Comparison of ENCODE assay signal across 1 cellular context in the genomic region with DNA sequence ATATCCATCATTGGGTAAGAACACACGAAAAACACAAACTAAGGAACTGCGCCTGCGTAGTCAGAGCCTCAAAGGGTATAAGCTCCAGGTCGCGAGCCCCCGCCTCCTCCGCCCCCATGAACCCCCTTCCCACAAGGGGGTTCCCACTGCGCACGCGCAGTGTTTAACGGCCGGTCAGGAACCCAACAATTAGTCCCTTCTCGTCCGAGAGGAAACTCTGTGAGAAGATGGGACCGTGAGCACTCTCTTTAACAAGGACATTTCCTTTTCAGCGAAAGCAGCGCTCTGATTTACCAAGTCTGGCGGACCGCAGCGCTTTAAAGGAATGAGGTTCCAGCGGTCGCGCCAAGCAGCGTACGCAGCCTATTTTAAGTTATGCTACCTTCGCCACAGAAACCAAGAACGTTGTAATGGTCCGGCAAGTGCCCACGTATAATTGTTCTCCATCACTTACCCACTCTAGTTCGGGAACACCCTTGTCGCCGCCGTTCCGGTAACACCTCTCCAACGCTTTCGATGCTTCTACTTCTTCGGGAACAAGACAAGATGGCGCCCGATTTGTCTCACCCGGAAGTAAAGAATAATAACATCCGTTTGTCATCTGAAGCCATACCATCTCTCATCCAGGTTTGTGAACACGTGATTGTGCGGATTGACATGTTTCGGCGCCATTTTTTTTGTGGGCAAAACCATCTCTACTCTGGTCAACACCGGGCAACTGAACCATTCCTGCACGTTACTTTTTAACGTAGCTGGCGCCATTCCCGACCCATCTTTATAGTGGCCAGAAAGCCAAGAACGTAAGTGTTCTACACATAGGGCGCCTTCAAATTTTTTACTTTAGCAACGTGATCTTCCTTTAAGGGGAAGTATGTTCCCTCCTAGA.
TF ChIP-seq lines count a peak whose summit lies in the region.

A gene with protein sequence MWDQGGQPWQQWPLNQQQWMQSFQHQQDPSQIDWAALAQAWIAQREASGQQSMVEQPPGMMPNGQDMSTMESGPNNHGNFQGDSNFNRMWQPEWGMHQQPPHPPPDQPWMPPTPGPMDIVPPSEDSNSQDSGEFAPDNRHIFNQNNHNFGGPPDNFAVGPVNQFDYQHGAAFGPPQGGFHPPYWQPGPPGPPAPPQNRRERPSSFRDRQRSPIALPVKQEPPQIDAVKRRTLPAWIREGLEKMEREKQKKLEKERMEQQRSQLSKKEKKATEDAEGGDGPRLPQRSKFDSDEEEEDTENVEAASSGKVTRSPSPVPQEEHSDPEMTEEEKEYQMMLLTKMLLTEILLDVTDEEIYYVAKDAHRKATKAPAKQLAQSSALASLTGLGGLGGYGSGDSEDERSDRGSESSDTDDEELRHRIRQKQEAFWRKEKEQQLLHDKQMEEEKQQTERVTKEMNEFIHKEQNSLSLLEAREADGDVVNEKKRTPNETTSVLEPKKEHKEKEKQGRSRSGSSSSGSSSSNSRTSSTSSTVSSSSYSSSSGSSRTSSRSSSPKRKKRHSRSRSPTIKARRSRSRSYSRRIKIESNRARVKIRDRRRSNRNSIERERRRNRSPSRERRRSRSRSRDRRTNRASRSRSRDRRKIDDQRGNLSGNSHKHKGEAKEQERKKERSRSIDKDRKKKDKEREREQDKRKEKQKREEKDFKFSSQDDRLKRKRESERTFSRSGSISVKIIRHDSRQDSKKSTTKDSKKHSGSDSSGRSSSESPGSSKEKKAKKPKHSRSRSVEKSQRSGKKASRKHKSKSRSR (minus strand): TSS at position 548 of the 886 bp plus-strand sequence. CDS start 10,649 bp downstream, outside the sequence.

TF ChIP-seq in K562, 482 proteins besides CTCF, POLR2A, EP300 and RAD21 (continued from another document and continues in another):
- no peak for TF ChIP-seq POU5F1 (IDR thresholded peaks at IDR 0.05; ENCODE audit: borderline replicate concordance, low read depth, low read length, partially characterized antibody)
- TF ChIP-seq, protein P1, sequence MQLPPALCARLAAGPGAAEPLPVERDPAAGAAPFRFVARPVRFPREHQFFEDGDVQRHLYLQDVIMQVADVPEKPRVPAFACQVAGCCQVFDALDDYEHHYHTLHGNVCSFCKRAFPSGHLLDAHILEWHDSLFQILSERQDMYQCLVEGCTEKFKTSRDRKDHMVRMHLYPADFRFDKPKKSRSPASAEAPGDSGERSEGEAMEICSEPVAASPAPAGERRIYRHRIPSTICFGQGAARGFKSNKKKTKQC (CRISPR knock-in tag; IDR thresholded peaks at IDR 0.05), result no peak
- no peak for TF ChIP-seq PHTF2 (CRISPR knock-in tag; IDR thresholded peaks at IDR 0.05)
- TF ChIP-seq MCM5 (IDR thresholded peaks at IDR 0.05; ENCODE audit: low read depth), result no peak
- TF ChIP-seq SREBF2 (CRISPR knock-in tag; IDR thresholded peaks at IDR 0.05), result peak; percentile 84; the same call in 1 of the 2 replicates
- TF ChIP-seq, protein P2, sequence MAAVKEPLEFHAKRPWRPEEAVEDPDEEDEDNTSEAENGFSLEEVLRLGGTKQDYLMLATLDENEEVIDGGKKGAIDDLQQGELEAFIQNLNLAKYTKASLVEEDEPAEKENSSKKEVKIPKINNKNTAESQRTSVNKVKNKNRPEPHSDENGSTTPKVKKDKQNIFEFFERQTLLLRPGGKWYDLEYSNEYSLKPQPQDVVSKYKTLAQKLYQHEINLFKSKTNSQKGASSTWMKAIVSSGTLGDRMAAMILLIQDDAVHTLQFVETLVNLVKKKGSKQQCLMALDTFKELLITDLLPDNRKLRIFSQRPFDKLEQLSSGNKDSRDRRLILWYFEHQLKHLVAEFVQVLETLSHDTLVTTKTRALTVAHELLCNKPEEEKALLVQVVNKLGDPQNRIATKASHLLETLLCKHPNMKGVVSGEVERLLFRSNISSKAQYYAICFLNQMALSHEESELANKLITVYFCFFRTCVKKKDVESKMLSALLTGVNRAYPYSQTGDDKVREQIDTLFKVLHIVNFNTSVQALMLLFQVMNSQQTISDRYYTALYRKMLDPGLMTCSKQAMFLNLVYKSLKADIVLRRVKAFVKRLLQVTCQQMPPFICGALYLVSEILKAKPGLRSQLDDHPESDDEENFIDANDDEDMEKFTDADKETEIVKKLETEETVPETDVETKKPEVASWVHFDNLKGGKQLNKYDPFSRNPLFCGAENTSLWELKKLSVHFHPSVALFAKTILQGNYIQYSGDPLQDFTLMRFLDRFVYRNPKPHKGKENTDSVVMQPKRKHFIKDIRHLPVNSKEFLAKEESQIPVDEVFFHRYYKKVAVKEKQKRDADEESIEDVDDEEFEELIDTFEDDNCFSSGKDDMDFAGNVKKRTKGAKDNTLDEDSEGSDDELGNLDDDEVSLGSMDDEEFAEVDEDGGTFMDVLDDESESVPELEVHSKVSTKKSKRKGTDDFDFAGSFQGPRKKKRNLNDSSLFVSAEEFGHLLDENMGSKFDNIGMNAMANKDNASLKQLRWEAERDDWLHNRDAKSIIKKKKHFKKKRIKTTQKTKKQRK (IDR thresholded peaks at IDR 0.05; ENCODE audit: borderline replicate concordance, low read depth, low read length), result no peak
- peak; percentile 74 for TF ChIP-seq MEIS2 (IDR thresholded peaks at IDR 0.05; ENCODE audit: partially characterized antibody)
- no peak for TF ChIP-seq ZNF717 (CRISPR knock-in tag; IDR thresholded peaks at IDR 0.05)
- TF ChIP-seq, protein P3, sequence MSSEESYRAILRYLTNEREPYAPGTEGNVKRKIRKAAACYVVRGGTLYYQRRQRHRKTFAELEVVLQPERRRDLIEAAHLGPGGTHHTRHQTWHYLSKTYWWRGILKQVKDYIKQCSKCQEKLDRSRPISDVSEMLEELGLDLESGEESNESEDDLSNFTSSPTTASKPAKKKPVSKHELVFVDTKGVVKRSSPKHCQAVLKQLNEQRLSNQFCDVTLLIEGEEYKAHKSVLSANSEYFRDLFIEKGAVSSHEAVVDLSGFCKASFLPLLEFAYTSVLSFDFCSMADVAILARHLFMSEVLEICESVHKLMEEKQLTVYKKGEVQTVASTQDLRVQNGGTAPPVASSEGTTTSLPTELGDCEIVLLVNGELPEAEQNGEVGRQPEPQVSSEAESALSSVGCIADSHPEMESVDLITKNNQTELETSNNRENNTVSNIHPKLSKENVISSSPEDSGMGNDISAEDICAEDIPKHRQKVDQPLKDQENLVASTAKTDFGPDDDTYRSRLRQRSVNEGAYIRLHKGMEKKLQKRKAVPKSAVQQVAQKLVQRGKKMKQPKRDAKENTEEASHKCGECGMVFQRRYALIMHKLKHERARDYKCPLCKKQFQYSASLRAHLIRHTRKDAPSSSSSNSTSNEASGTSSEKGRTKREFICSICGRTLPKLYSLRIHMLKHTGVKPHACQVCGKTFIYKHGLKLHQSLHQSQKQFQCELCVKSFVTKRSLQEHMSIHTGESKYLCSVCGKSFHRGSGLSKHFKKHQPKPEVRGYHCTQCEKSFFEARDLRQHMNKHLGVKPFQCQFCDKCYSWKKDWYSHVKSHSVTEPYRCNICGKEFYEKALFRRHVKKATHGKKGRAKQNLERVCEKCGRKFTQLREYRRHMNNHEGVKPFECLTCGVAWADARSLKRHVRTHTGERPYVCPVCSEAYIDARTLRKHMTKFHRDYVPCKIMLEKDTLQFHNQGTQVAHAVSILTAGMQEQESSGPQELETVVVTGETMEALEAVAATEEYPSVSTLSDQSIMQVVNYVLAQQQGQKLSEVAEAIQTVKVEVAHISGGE (CRISPR knock-in tag; IDR thresholded peaks at IDR 0.05), result peak in 1 of 3 experiments; percentile 91; a peak in 2 of 6 replicates
- TF ChIP-seq, protein P4, sequence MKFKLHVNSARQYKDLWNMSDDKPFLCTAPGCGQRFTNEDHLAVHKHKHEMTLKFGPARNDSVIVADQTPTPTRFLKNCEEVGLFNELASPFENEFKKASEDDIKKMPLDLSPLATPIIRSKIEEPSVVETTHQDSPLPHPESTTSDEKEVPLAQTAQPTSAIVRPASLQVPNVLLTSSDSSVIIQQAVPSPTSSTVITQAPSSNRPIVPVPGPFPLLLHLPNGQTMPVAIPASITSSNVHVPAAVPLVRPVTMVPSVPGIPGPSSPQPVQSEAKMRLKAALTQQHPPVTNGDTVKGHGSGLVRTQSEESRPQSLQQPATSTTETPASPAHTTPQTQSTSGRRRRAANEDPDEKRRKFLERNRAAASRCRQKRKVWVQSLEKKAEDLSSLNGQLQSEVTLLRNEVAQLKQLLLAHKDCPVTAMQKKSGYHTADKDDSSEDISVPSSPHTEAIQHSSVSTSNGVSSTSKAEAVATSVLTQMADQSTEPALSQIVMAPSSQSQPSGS (CRISPR knock-in tag; IDR thresholded peaks at IDR 0.05), result no peak
- peak; percentile 96 for TF ChIP-seq EP400 (IDR thresholded peaks at IDR 0.05)
- no peak for TF ChIP-seq RBM15 (IDR thresholded peaks at IDR 0.05; ENCODE audit: insufficient read depth, low read length)
- TF ChIP-seq KLF6 (CRISPR knock-in tag; IDR thresholded peaks at IDR 0.05; ENCODE audit: borderline replicate concordance), result no peak
- no peak for TF ChIP-seq SMARCA4 (IDR thresholded peaks at IDR 0.05)
- TF ChIP-seq PHB (CRISPR knock-in tag; IDR thresholded peaks at IDR 0.05), result no peak
- TF ChIP-seq, protein P5, sequence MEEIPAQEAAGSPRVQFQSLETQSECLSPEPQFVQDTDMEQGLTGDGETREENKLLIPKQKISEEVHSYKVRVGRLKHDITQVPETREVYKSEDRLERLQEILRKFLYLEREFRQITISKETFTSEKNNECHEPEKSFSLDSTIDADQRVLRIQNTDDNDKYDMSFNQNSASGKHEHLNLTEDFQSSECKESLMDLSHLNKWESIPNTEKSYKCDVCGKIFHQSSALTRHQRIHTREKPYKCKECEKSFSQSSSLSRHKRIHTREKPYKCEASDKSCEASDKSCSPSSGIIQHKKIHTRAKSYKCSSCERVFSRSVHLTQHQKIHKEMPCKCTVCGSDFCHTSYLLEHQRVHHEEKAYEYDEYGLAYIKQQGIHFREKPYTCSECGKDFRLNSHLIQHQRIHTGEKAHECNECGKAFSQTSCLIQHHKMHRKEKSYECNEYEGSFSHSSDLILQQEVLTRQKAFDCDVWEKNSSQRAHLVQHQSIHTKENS (CRISPR knock-in tag; IDR thresholded peaks at IDR 0.05), result no peak
- no peak; the same call in 1 of the 2 replicates for TF ChIP-seq ZFX (CRISPR knock-in tag; IDR thresholded peaks at IDR 0.05)
- TF ChIP-seq KLF10 (CRISPR knock-in tag; IDR thresholded peaks at IDR 0.05), result no peak
- TF ChIP-seq ZNF75A (CRISPR knock-in tag; IDR thresholded peaks at IDR 0.05), result no peak
- TF ChIP-seq, protein P6, sequence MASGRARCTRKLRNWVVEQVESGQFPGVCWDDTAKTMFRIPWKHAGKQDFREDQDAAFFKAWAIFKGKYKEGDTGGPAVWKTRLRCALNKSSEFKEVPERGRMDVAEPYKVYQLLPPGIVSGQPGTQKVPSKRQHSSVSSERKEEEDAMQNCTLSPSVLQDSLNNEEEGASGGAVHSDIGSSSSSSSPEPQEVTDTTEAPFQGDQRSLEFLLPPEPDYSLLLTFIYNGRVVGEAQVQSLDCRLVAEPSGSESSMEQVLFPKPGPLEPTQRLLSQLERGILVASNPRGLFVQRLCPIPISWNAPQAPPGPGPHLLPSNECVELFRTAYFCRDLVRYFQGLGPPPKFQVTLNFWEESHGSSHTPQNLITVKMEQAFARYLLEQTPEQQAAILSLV (tag; IDR thresholded peaks at IDR 0.05), result no peak
- TF ChIP-seq MEF2D (tag; conservative IDR thresholded peaks at IDR 0.05; ENCODE audit: low read depth), result peak; percentile 50; the same call in 1 of the 2 replicates
- no peak for TF ChIP-seq POLR3A (IDR thresholded peaks at IDR 0.05; ENCODE audit: borderline replicate concordance, extremely low read depth, insufficient read depth, insufficient read length)
- TF ChIP-seq, protein P7, sequence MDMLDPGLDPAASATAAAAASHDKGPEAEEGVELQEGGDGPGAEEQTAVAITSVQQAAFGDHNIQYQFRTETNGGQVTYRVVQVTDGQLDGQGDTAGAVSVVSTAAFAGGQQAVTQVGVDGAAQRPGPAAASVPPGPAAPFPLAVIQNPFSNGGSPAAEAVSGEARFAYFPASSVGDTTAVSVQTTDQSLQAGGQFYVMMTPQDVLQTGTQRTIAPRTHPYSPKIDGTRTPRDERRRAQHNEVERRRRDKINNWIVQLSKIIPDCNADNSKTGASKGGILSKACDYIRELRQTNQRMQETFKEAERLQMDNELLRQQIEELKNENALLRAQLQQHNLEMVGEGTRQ (CRISPR knock-in tag; IDR thresholded peaks at IDR 0.05), result peak; percentile 87
- TF ChIP-seq, protein P8, sequence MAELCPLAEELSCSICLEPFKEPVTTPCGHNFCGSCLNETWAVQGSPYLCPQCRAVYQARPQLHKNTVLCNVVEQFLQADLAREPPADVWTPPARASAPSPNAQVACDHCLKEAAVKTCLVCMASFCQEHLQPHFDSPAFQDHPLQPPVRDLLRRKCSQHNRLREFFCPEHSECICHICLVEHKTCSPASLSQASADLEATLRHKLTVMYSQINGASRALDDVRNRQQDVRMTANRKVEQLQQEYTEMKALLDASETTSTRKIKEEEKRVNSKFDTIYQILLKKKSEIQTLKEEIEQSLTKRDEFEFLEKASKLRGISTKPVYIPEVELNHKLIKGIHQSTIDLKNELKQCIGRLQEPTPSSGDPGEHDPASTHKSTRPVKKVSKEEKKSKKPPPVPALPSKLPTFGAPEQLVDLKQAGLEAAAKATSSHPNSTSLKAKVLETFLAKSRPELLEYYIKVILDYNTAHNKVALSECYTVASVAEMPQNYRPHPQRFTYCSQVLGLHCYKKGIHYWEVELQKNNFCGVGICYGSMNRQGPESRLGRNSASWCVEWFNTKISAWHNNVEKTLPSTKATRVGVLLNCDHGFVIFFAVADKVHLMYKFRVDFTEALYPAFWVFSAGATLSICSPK (IDR thresholded peaks at IDR 0.05; ENCODE audit: borderline replicate concordance), result no peak
- 0 out of 4 replicates have a peak, but pooled peaks of 1 of the 2 experiments have one; percentile 56 for TF ChIP-seq TEAD1 (CRISPR knock-in tag; IDR thresholded peaks at IDR 0.05)
- TF ChIP-seq RBM25 (IDR thresholded peaks at IDR 0.05; ENCODE audit: low read depth, low read length, severe bottlenecking), result no peak
- peak; percentile 74 for TF ChIP-seq CREM (IDR thresholded peaks at IDR 0.05; ENCODE audit: low read depth)
- TF ChIP-seq SNIP1 (IDR thresholded peaks at IDR 0.05; ENCODE audit: low read depth), result no peak
- TF ChIP-seq FOSL1 (tag; conservative IDR thresholded peaks at IDR 0.05), result peak; percentile 56; the same call in 1 of the 2 replicates
- TF ChIP-seq CBX3 (IDR thresholded peaks at IDR 0.05; ENCODE audit: borderline replicate concordance in 1 of 2, low read length in 2 of 2), result peak in 1 of 2 experiments; percentile 64; a peak in 2 of 3 replicates
- TF ChIP-seq TEAD4 (IDR thresholded peaks at IDR 0.05; ENCODE audit: low read length), result no peak; the same call in 1 of the 2 replicates
- TF ChIP-seq TEAD4 (CRISPR knock-in tag; IDR thresholded peaks at IDR 0.05; ENCODE audit: borderline replicate concordance), result no peak
- TF ChIP-seq BRD9 (IDR thresholded peaks at IDR 0.05; ENCODE audit: low read depth, partially characterized antibody), result peak; percentile 54
- no peak for TF ChIP-seq ESRRB (CRISPR knock-in tag; IDR thresholded peaks at IDR 0.05; ENCODE audit: borderline replicate concordance)
- no peak for TF ChIP-seq ZNF76 (CRISPR knock-in tag; IDR thresholded peaks at IDR 0.05; ENCODE audit: borderline replicate concordance)
- TF ChIP-seq PRMT5 (CRISPR knock-in tag; IDR thresholded peaks at IDR 0.05), result no peak
- TF ChIP-seq, protein P9, sequence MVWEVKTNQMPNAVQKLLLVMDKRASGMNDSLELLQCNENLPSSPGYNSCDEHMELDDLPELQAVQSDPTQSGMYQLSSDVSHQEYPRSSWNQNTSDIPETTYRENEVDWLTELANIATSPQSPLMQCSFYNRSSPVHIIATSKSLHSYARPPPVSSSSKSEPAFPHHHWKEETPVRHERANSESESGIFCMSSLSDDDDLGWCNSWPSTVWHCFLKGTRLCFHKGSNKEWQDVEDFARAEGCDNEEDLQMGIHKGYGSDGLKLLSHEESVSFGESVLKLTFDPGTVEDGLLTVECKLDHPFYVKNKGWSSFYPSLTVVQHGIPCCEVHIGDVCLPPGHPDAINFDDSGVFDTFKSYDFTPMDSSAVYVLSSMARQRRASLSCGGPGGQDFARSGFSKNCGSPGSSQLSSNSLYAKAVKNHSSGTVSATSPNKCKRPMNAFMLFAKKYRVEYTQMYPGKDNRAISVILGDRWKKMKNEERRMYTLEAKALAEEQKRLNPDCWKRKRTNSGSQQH (CRISPR knock-in tag; IDR thresholded peaks at IDR 0.05), result no peak
